Comparison of ENCODE assay signal across 1 cellular context in the genomic region with DNA sequence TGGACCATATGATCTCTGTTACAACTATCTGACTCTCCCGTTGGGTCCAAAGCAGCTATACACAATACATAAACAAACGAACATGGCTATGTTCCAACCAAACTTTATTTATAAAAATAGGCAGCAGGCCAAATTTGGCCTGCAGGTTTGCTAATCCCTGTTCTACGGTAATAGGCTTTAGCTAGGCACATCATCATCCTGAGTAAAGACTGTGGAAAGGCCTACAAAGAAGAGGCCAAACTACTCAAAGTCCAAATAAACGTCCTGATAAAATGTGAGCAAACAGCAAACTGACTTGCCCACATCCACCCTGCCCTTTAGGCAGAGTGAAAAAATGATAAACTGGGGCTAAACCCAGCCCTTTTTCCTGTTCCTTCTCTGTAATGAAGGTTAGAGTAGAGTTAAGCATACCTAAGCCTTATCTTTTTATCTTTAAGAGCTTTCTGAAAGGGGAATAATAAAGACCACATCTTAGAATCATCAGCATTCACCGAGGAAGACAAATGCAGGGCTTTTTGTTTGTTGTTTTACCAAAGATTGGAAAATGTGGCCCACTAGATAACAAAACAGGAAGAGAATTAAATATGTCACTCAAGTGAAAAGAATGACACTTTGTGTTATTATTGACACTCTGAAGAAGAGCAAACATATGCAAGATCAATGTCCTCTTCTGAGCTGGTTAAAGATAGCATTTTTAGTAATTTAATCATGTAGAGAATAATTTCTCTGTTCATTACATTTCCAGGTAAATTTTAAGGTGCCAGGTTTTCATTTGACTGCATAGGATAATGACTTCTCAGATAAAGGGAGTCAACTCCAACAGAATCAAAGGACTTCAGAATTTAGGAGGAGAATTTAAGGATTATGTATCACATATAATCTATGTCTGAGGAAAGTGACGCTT.
TF ChIP-seq lines count a peak whose summit lies in the region.

No MANE protein-coding gene starts in this region.

TF ChIP-seq in SK-N-SH, 30 proteins besides CTCF, POLR2A, EP300 and RAD21 (continued from another document):
- TF ChIP-seq, protein P1, sequence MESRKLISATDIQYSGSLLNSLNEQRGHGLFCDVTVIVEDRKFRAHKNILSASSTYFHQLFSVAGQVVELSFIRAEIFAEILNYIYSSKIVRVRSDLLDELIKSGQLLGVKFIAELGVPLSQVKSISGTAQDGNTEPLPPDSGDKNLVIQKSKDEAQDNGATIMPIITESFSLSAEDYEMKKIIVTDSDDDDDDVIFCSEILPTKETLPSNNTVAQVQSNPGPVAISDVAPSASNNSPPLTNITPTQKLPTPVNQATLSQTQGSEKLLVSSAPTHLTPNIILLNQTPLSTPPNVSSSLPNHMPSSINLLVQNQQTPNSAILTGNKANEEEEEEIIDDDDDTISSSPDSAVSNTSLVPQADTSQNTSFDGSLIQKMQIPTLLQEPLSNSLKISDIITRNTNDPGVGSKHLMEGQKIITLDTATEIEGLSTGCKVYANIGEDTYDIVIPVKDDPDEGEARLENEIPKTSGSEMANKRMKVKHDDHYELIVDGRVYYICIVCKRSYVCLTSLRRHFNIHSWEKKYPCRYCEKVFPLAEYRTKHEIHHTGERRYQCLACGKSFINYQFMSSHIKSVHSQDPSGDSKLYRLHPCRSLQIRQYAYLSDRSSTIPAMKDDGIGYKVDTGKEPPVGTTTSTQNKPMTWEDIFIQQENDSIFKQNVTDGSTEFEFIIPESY (IDR thresholded peaks at IDR 0.05; ENCODE audit: borderline replicate concordance, low read depth) = no peak
- TF ChIP-seq EZH2phosphoT487 (IDR thresholded peaks at IDR 0.05; ENCODE audit: borderline replicate concordance, low read depth) (no peak), GATA2 (CRISPR knock-in tag; IDR thresholded peaks at IDR 0.05) (no peak), MXI1 (IDR thresholded peaks at IDR 0.05; ENCODE audit: low read depth, low read length) (no peak), SIN3A (IDR thresholded peaks at IDR 0.05; ENCODE audit: borderline replicate concordance, low read depth, low read length) (no peak), USF2 (IDR thresholded peaks at IDR 0.05; ENCODE audit: borderline replicate concordance, low read depth, low read length) (no peak), RFX5 (IDR thresholded peaks at IDR 0.05; ENCODE audit: low read length) (no peak), TEAD4 (IDR thresholded peaks at IDR 0.05; ENCODE audit: borderline replicate concordance, insufficient read depth) (no peak), TCF12 (IDR thresholded peaks at IDR 0.05) (no peak), POLR2AphosphoS5 (IDR thresholded peaks at IDR 0.05; ENCODE audit: low read depth, low read length) (no peak), ELF1 (IDR thresholded peaks at IDR 0.05) (no peak), FOXJ3 (CRISPR knock-in tag; IDR thresholded peaks at IDR 0.05) (no peak)
- TF ChIP-seq, protein P2, sequence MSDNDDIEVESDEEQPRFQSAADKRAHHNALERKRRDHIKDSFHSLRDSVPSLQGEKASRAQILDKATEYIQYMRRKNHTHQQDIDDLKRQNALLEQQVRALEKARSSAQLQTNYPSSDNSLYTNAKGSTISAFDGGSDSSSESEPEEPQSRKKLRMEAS (IDR thresholded peaks at IDR 0.05; ENCODE audit: low read depth) = no peak
